Comparison of ENCODE assay signal across 8 cellular contexts in genomic region chr1:32142446-32143301, GRCh38. TPM values are rescaled to one million over a fixed set of nuclear protein-coding genes. Genes with fewer than 3 reads are reported as not detected.
A peak's percentile ranks its signal among the peaks of the same experiment; 100 is the strongest.
DNase-seq lines count a peak whose midpoint lies in the region; ATAC-seq and TF ChIP-seq lines count a peak whose summit lies in the region.

No MANE protein-coding gene starts in this region.

- H3K4me3 ChIP-seq in SK-N-MC (no peak overlapping the region), cardiac muscle cell (no peak overlapping the region), skeletal muscle cell (ENCODE audit: low read depth, low read length) (no peak overlapping the region)

- no peak overlapping the region for H3K9ac ChIP-seq in SK-N-MC (ENCODE audit: insufficient read length)

- H3K36me3 ChIP-seq in SK-N-MC (ENCODE audit: insufficient read depth, low read length), result peaks cover 8% of the 10 kb centered on the region; the same call in 1 of the 2 replicates
- H3K36me3 ChIP-seq in cardiac muscle cell, result no peaks in the 10 kb centered on the region

- H3K9me3 ChIP-seq in SK-N-MC (ENCODE audit: low read depth, low read length) (0 out of 2 replicates have a peak, but pooled peaks cover 5% of the 10 kb centered on the region), cardiac muscle cell (ENCODE audit: low read depth) (no peaks in the 10 kb centered on the region)

- DNase-seq in HEK293T (ENCODE audit: extremely low spot score), result peak; percentile 49
- no peak for DNase-seq in SK-N-MC (ENCODE audit: low read depth, low spot score)
- DNase-seq in cardiac muscle cell (ENCODE audit: low read depth in 1 of 2, low spot score in 1 of 2), result peak; percentile 11 to 80
- DNase-seq in skeletal muscle cell (ENCODE audit: low read depth), result peak; percentile 43

- POLR2A ChIA-PET in HEK293T (lab: Yijun Ruan, JAX), result interaction anchor here (0.6 to 1.5 kb wide), 3 partner anchors 15 to 69 kb away, joined by 4 to 5 read pairs (median 5); partner anchors contain the start of gene TMEM39B

- H3K4me1 ChIP-seq in cardiac muscle cell (ENCODE audit: low read depth), result peaks cover 3% of the 10 kb centered on the region

- no peaks in the 10 kb centered on the region for H3K27me3 ChIP-seq in cardiac muscle cell

- CTCF ChIA-PET in HEK293T (lab: Yijun Ruan, JAX), result interaction anchor here (0.5 to 0.9 kb wide), 3 partner anchors 10 to 30 kb away, joined by 3 to 5 read pairs (median 4); no protein-coding TSS in a partner anchor

- peak overlapping the region; percentile 39; the same call in 1 of the 2 replicates for H3K27ac ChIP-seq in SK-N-MC
- peak overlapping the region; percentile 69 for H3K27ac ChIP-seq in cardiac muscle cell

- ATAC-seq in GM18502 (IDR thresholded peaks at IDR 0.05; ENCODE audit: poor library complexity, unreplicated experiment) (no peak), HG02678 (IDR thresholded peaks at IDR 0.05; ENCODE audit: unreplicated experiment) (no peak), GM19351 (IDR thresholded peaks at IDR 0.05; ENCODE audit: unreplicated experiment) (no peak), HG03342 (IDR thresholded peaks at IDR 0.05; ENCODE audit: unreplicated experiment) (no peak)

- no peak for TF ChIP-seq CTCF in cardiac muscle cell (IDR thresholded peaks at IDR 0.05; ENCODE audit: low read depth, low read length)

TF ChIP-seq in HEK293T, 16 proteins besides CTCF, POLR2A, EP300 and RAD21:
- no peak for TF ChIP-seq BHLHE40 (IDR thresholded peaks at IDR 0.05; ENCODE audit: borderline replicate concordance)
- no peak for TF ChIP-seq FOXA1 (IDR thresholded peaks at IDR 0.05)
- TF ChIP-seq NFRKB (IDR thresholded peaks at IDR 0.05), result no peak
- no peak for TF ChIP-seq CTBP1 (IDR thresholded peaks at IDR 0.05; ENCODE audit: borderline replicate concordance)

RNA-seq across cellular contexts. Expression of gene KPNA6, which starts 34.8 kb away (rescaled TPM):
- total RNA-seq in cardiac muscle cell, result 36.8 and 45.7 TPM in 2 replicates
- polyA plus RNA-seq in cardiac muscle cell, result 33.8 and 53.2 TPM in 2 replicates

RNA-seq across cellular contexts. Expression of gene TXLNA, which starts 36.8 kb away (rescaled TPM):
- total RNA-seq in cardiac muscle cell, result 40.8 and 40.9 TPM in 2 replicates
- polyA plus RNA-seq in cardiac muscle cell, result 31.3 and 33.3 TPM in 2 replicates

RNA-seq across cellular contexts. Expression of gene CCDC28B, which starts 57.7 kb away (rescaled TPM):
- total RNA-seq in cardiac muscle cell, result 68.7 and 75.1 TPM in 2 replicates
- 99.7 and 111 TPM in 2 replicates for polyA plus RNA-seq in cardiac muscle cell
